ENCODE assay signal across 1 cellular context in the genomic region with DNA sequence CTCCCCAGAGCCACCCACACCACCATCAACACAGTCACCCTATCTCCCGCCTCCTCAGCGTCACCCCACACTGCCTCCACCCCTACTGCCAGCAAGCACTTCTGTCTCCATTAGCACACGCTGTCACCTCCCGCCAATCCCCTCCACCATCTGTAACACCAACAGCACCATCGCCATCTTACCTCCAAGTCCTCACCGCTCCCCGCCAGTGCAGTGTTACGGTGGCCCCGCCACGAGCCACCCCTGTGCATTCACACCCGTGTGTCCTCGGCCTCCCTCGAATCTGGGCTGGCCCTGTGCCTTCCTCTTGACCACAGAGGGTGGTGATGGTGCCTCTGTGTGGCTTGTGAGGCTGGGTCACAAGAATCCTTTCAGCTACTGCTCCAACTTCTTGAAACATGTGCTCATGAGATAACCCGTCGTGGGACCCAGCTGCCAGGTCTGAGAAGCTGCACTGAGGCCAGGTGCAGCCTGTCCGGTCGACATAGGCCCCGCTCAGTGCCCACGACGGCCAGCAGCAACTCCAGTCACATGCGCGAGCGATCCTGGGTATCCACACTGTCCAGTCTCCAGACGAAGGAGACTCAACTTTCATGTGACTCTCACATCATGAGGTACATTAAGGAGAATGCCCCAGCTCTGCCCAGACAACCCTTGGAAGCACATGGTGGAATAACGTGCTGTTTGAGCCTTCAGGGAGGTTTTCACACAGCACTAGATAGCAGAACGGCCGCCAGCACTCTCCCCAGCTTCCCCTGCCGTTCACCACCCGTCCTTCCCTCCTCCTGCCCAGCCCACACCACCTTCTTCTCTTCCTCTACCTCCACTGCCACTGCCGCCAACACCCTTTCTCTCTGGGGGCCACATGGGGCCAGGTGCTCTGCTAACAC.
TF ChIP-seq lines count a peak whose summit lies in the region.

No MANE protein-coding gene starts in this region.

TF ChIP-seq in IMR-90, 13 proteins besides CTCF, POLR2A, EP300 and RAD21 (continued from another document):
- TF ChIP-seq, protein P1, sequence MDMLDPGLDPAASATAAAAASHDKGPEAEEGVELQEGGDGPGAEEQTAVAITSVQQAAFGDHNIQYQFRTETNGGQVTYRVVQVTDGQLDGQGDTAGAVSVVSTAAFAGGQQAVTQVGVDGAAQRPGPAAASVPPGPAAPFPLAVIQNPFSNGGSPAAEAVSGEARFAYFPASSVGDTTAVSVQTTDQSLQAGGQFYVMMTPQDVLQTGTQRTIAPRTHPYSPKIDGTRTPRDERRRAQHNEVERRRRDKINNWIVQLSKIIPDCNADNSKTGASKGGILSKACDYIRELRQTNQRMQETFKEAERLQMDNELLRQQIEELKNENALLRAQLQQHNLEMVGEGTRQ (IDR thresholded peaks at IDR 0.05; ENCODE audit: low read depth, low read length): no peak
- no peak for TF ChIP-seq MAFK (IDR thresholded peaks at IDR 0.05; ENCODE audit: low read depth, low read length)
- no peak for TF ChIP-seq NFE2L2 (IDR thresholded peaks at IDR 0.05; ENCODE audit: low read depth, low read length)
- TF ChIP-seq RCOR1 (IDR thresholded peaks at IDR 0.05; ENCODE audit: insufficient replicate concordance, low read length): no peak
- TF ChIP-seq SMC3 (IDR thresholded peaks at IDR 0.05; ENCODE audit: low read depth, low read length): no peak
TF ChIP-seq in IMR-90: peak in this region for 0.
